Comparison of ENCODE assay signal across 28 cellular contexts in the genomic region with DNA sequence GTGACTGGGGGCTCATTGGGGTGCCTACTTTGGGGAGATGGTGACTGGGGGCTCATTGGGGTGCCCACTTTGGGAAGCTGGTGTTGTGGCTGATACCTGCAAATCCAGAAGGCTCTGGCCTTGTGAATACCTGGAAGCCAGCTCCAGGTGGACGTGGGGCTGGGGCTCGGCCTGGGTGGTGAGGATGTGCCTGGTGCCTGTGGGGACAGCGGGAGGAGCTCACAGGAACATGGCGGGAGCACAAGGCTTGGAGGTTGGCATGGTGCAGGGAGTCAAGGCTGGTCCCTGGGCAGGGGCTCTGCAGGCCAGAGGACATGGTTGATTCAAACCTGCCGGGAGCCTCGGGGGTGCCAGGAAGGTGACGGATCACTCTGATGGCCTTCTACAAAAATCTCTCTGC.
"Had no signal": no experiment of that assay in that cellular context is flagged by ENCODE, and none has a peak within 500 bp of the region (broad histone marks: within the 10 kb centered on the region; RNA-seq: fewer than 3 reads in every experiment).

No MANE protein-coding gene starts in this region.

- H3K4me3 ChIP-seq: neural progenitor cell, ovary, psoas muscle, right lobe of liver, sigmoid colon, stomach, thoracic aorta, thyroid gland, tibial nerve, upper lobe of left lung, vagina had no signal

- H3K27ac Mint-ChIP-seq: naive thymus-derived CD4-positive, alpha-beta T cell; natural killer cell; nephron; neural progenitor cell; progenitor cell of endocrine pancreas; stimulated activated effector memory CD8-positive, alpha-beta T cell treated with anti-CD3 and anti-CD28 coated beads, Interleukin-12 subunit alpha, Interleukin-12 subunit beta, amount 100 ng/mL, for 72 hours; stimulated activated naive B cell treated with anti-CD40 and anti-IgM and Interleukin-4, amounts not matched to agents 10 μg/mL and 1 μg/mL and 100 μg/mL, for 72 hours; stimulated activated naive CD8-positive, alpha-beta T cell treated with anti-CD3 and anti-CD28 coated beads, Interleukin-15, Interleukin-2, amounts not matched to agents 100 ng/mL and 50 ng/mL, for 24 hours had no signal

- H3K36me3 ChIP-seq: neural progenitor cell, neutrophil, ovary, right lobe of liver, sigmoid colon, stomach, thoracic aorta, thyroid gland, upper lobe of left lung, vagina had no signal

- H3K4me3 Mint-ChIP-seq: naive thymus-derived CD4-positive, alpha-beta T cell; natural killer cell; nephron; neural progenitor cell; stimulated activated effector memory CD8-positive, alpha-beta T cell treated with anti-CD3 and anti-CD28 coated beads, Interleukin-12 subunit alpha, Interleukin-12 subunit beta, amount 100 ng/mL, for 72 hours; stimulated activated naive B cell treated with anti-CD40 and anti-IgM and Interleukin-4, amounts not matched to agents 10 μg/mL and 1 μg/mL and 100 μg/mL, for 72 hours; stimulated activated naive CD8-positive, alpha-beta T cell treated with anti-CD3 and anti-CD28 coated beads, Interleukin-15, Interleukin-2, amounts not matched to agents 100 ng/mL and 50 ng/mL, for 24 hours had no signal

- H3K4me1 Mint-ChIP-seq: naive thymus-derived CD4-positive, alpha-beta T cell; natural killer cell; neural progenitor cell; stimulated activated effector memory CD8-positive, alpha-beta T cell treated with anti-CD3 and anti-CD28 coated beads, Interleukin-12 subunit alpha, Interleukin-12 subunit beta, amount 100 ng/mL, for 72 hours; stimulated activated naive B cell treated with anti-CD40 and anti-IgM and Interleukin-4, amounts not matched to agents 10 μg/mL and 1 μg/mL and 100 μg/mL, for 72 hours had no signal

- H3K27me3 ChIP-seq: neural progenitor cell, neutrophil, ovary, right lobe of liver, sigmoid colon, thyroid gland, tibial nerve, upper lobe of left lung, vagina had no signal

- ATAC-seq: naive thymus-derived CD4-positive, alpha-beta T cell; natural killer cell; psoas muscle; right lobe of liver; stimulated activated effector memory CD8-positive, alpha-beta T cell treated with anti-CD3 and anti-CD28 coated beads, Interleukin-12 subunit alpha, Interleukin-12 subunit beta, amount 100 ng/mL, for 72 hours; stimulated activated naive B cell treated with anti-CD40 and anti-IgM and Interleukin-4, amounts not matched to agents 10 μg/mL and 1 μg/mL and 100 μg/mL, for 72 hours had no signal

- H3K9me3 ChIP-seq: ovary, thoracic aorta, thyroid gland, vagina had no signal

- DNase-seq: naive thymus-derived CD4-positive, alpha-beta T cell; natural killer cell; nucleus accumbens; ovary; right lobe of liver; sigmoid colon; small intestine; stimulated activated CD4-positive, alpha-beta T cell treated with anti-CD3 and anti-CD28 coated beads, Interleukin-15, amount 100 ng/mL, for 24 hours; stimulated activated CD4-positive, alpha-beta T cell treated with anti-CD3 and anti-CD28 coated beads, Interleukin-2, amount 100 ng/mL, for 24 hours; stimulated activated CD4-positive, alpha-beta T cell treated with anti-CD3 and anti-CD28 coated beads, Interleukin-2, amount 100 ng/mL, for 48 hours; stimulated activated CD4-positive, alpha-beta T cell treated with anti-CD3 and anti-CD28 coated beads, Interleukin-4, amount 100 ng/mL, for 24 hours; stimulated activated naive B cell treated with anti-CD40 and anti-IgM and Interleukin-4, amounts not matched to agents 10 μg/mL and 1 μg/mL and 100 μg/mL, for 72 hours; stimulated activated naive CD4-positive, alpha-beta T cell treated with Interleukin-2 at 50 U/mL for 16 hours; stomach; thyroid gland; trophoblast cell; upper lobe of left lung had no signal

- H3K36me3 Mint-ChIP-seq: natural killer cell; stimulated activated effector memory CD8-positive, alpha-beta T cell treated with anti-CD3 and anti-CD28 coated beads, Interleukin-12 subunit alpha, Interleukin-12 subunit beta, amount 100 ng/mL, for 72 hours had no signal

- H3K27ac ChIP-seq: neural progenitor cell, neutrophil, ovary, parathyroid adenoma, psoas muscle, right lobe of liver, sigmoid colon, stomach, thoracic aorta, thyroid gland, upper lobe of left lung, vagina had no signal

- H3K27me3 Mint-ChIP-seq: progenitor cell of endocrine pancreas; stimulated activated naive B cell treated with anti-CD40 and anti-IgM and Interleukin-4, amounts not matched to agents 10 μg/mL and 1 μg/mL and 100 μg/mL, for 72 hours; stimulated activated naive CD8-positive, alpha-beta T cell treated with anti-CD3 and anti-CD28 coated beads, Interleukin-15, Interleukin-2, amounts not matched to agents 100 ng/mL and 50 ng/mL, for 24 hours had no signal

- H3K4me1 ChIP-seq: neural progenitor cell, parathyroid adenoma, psoas muscle, right lobe of liver, sigmoid colon, thyroid gland, upper lobe of left lung, vagina had no signal
